ENCODE assay signal across 8 cellular contexts in the genomic region with DNA sequence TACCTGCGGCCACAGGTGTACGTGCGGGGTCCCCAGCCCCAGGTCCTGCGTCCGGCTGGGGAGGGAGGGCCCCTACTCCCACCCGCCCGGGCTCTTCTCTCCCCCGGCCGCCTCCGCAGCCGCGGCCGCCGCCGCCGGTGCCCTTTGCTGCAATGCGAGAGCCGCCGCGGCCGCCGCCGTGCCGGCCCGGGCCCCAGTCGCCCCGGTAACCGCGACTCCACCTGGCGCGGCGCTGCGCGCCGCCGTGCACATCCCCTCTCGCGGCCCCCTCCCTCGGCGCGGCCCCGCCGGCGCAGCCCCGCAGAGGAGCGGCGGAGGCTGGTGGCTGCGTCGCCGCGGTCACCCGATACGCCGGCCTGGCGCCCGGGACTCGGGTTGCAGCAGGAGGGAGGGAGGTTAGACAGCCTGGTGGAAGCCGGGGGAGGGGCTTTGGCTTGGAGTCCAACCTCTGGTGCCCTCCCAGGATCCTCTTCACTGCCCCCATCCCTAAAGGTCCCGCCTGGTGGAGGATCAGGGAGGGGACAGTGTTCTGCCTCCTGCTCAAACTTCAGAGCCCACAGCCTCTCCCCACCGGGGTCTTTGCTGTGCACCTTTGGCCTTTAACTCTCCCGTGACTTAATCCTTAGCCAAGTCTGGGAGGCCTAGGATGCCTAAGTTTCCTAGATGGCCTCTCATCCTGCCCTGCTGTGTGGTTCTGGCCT. TPM values are rescaled to one million over a fixed set of nuclear protein-coding genes. Genes with fewer than 3 reads are reported as not detected.
DNase-seq lines count a peak whose midpoint lies in the region; ATAC-seq and TF ChIP-seq lines count a peak whose summit lies in the region.

No MANE protein-coding gene starts in this region.

- H3K9ac ChIP-seq in HCT116 (ENCODE audit: low read length): peak overlapping the region; percentile 42; the same call in 1 of the 2 replicates

- DNase-seq in BE2C (peak; percentile 60), HCT116 (ENCODE audit: low read depth, low spot score) (no peak), T-helper 17 cell (no peak), iPS-NIHi7 (ENCODE audit: extremely low spot score) (peak; percentile 75), testis (peak; percentile 26), NOMO-1 treated with DMSO at 0.1 percent for 48 hours (lab: John Stamatoyannopoulos, UW; ENCODE audit: unreplicated experiment) (no peak)
- no peak for DNase-seq in activated effector memory CD4-positive, alpha-beta T cell treated with anti-CD3 and anti-CD28 coated beads, Interleukin-2, amount 50 U/mL, for 16 hours

- peak overlapping the region; percentile 78 for H3K4me2 ChIP-seq in HCT116 (ENCODE audit: low read length)

- TF ChIP-seq RAD21 in HCT116 (IDR thresholded peaks at IDR 0.05; ENCODE audit: low read depth): no peak

- TF ChIP-seq POLR2A in HCT116 (IDR thresholded peaks at IDR 0.05; ENCODE audit: borderline replicate concordance, extremely low read depth, insufficient read depth, insufficient read length) (peak; percentile 40), testis (IDR thresholded peaks at IDR 0.05) (no peak)

- H3K9me3 ChIP-seq in BE2C: no peaks in the 10 kb centered on the region
- H3K9me3 ChIP-seq in HCT116 (ENCODE audit: control insufficient read depth in 1 of 2, insufficient read depth in 1 of 2, low read depth in 1 of 2, low read length in 2 of 2): no peaks in the 10 kb centered on the region
- H3K9me3 ChIP-seq in T-helper 17 cell (ENCODE audit: control insufficient read depth, low read length, poor library complexity, severe bottlenecking): no peaks in the 10 kb centered on the region
- no peaks in the 10 kb centered on the region for H3K9me3 ChIP-seq in testis

- POLR2A ChIA-PET in HCT116 (lab: Charles Lee): no interaction called here

- peaks cover 4% of the 10 kb centered on the region; the same call in 1 of the 2 replicates for H3K27me3 ChIP-seq in BE2C
- no peaks in the 10 kb centered on the region for H3K27me3 ChIP-seq in HCT116 (ENCODE audit: insufficient read depth, low read length)
- no peaks in the 10 kb centered on the region for H3K27me3 ChIP-seq in testis

- H3K4me3 Mint-ChIP-seq in T-helper 17 cell: peak overlapping the region; percentile 75

- H3K27ac Mint-ChIP-seq in T-helper 17 cell: no peak overlapping the region

- ATAC-seq in HCT116 (peak; percentile 85), T-helper 17 cell (peak; percentile 57), GM18858 (IDR thresholded peaks at IDR 0.05; ENCODE audit: unreplicated experiment) (no peak)

- peaks cover 24% of the 10 kb centered on the region for H3K4me1 Mint-ChIP-seq in T-helper 17 cell

- H3K9me2 ChIP-seq in HCT116 (ENCODE audit: insufficient read depth): no peaks in the 10 kb centered on the region

- peak overlapping the region; percentile 11; the same call in 1 of the 2 replicates for H3K27ac ChIP-seq in HCT116 (ENCODE audit: low read depth, low read length)
- H3K27ac ChIP-seq in testis: no peak overlapping the region

- H3K27me3 Mint-ChIP-seq in T-helper 17 cell: peaks cover 90% of the 10 kb centered on the region

- RAD21 ChIA-PET in HCT116 (lab: Charles Lee; ENCODE audit: low non-redundant PET in 1 of 2, low total read pairs in 2 of 2, uncharacterized antibody in 2 of 2, unreplicated experiment in 2 of 2): no interaction called here

- H3K36me3 ChIP-seq in BE2C (no peaks in the 10 kb centered on the region), HCT116 (ENCODE audit: control insufficient read depth in 1 of 2, insufficient read depth in 2 of 2, low read length in 2 of 2) (no peaks in the 10 kb centered on the region), testis (ENCODE audit: low read depth, missing control alignments) (no peaks in the 10 kb centered on the region)

- H3K4me3 ChIP-seq in BE2C (ENCODE audit: low read depth, low read length): peak overlapping the region; percentile 45
- H3K4me3 ChIP-seq in HCT116 (replicated peaks in 1 of 2; ENCODE audit: low read depth in 1 of 2, low read length in 2 of 2): peak overlapping the region; percentile 51 to 56
- H3K4me3 ChIP-seq in testis: peak overlapping the region; percentile 33 to 49

- H3K36me3 Mint-ChIP-seq in T-helper 17 cell (ENCODE audit: low read depth): peaks cover 28% of the 10 kb centered on the region

- intact Hi-C loops in HCT116 (cut with micrococcal nuclease) (no loop called here), testis (cut with DNase I; ENCODE audit: low total_unique reads) (no loop called here)

- H4K20me1 ChIP-seq in HCT116 (ENCODE audit: insufficient read depth): no peaks in the 10 kb centered on the region

- peak overlapping the region; percentile 31 for H2AFZ ChIP-seq in HCT116 (ENCODE audit: low read depth, low read length, poor library complexity, severe bottlenecking)

- TF ChIP-seq CTCF in BE2C (IDR thresholded peaks at IDR 0.05; ENCODE audit: low read depth, low read length) (no peak), HCT116 (IDR thresholded peaks at IDR 0.05 in 2 of 3, conservative IDR thresholded peaks at IDR 0.05 in 1 of 3; ENCODE audit: borderline replicate concordance in 1 of 3, insufficient read depth in 1 of 3, low read depth in 2 of 3, low read length in 2 of 3) (no peak), testis (IDR thresholded peaks at IDR 0.05) (no peak)

- no peaks in the 10 kb centered on the region for H3K79me2 ChIP-seq in HCT116 (ENCODE audit: insufficient read depth, low read length)

- CTCF ChIA-PET in HCT116 (lab: Charles Lee): no interaction called here

- BruUV-seq in HCT116 (replicated peaks; lab: Mats Ljungman, UMichigan): no TSS peak

- 2 to 11% methylated on average over 7 to 57 of the region's 61 CpGs for WGBS in testis, 2 donors

- peaks cover 21% of the 10 kb centered on the region for H3K4me1 ChIP-seq in BE2C
- peaks cover 13 to 30% of the 10 kb centered on the region in 2 experiments for H3K4me1 ChIP-seq in HCT116 (ENCODE audit: control insufficient read depth in 1 of 2, insufficient read depth in 2 of 2, low read length in 2 of 2)
- peaks cover 7% of the 10 kb centered on the region for H3K4me1 ChIP-seq in testis

TF ChIP-seq in HCT116, 20 proteins besides CTCF, POLR2A, EP300 and RAD21:
- TF ChIP-seq ZFX (IDR thresholded peaks at IDR 0.05) (0 out of 2 replicates have a peak, but pooled peaks have one; percentile 19), POLR2AphosphoS5 (IDR thresholded peaks at IDR 0.05; ENCODE audit: low read depth, low read length) (peak; percentile 44; the same call in 1 of the 2 replicates), TCF7L2 (IDR thresholded peaks at IDR 0.05; ENCODE audit: borderline replicate concordance, extremely low read depth, insufficient read depth, insufficient read length) (peak; percentile 9), YY1 (IDR thresholded peaks at IDR 0.05; ENCODE audit: extremely low read depth, insufficient replicate concordance, low read depth, low read length) (no peak)
- TF ChIP-seq, protein P1, sequence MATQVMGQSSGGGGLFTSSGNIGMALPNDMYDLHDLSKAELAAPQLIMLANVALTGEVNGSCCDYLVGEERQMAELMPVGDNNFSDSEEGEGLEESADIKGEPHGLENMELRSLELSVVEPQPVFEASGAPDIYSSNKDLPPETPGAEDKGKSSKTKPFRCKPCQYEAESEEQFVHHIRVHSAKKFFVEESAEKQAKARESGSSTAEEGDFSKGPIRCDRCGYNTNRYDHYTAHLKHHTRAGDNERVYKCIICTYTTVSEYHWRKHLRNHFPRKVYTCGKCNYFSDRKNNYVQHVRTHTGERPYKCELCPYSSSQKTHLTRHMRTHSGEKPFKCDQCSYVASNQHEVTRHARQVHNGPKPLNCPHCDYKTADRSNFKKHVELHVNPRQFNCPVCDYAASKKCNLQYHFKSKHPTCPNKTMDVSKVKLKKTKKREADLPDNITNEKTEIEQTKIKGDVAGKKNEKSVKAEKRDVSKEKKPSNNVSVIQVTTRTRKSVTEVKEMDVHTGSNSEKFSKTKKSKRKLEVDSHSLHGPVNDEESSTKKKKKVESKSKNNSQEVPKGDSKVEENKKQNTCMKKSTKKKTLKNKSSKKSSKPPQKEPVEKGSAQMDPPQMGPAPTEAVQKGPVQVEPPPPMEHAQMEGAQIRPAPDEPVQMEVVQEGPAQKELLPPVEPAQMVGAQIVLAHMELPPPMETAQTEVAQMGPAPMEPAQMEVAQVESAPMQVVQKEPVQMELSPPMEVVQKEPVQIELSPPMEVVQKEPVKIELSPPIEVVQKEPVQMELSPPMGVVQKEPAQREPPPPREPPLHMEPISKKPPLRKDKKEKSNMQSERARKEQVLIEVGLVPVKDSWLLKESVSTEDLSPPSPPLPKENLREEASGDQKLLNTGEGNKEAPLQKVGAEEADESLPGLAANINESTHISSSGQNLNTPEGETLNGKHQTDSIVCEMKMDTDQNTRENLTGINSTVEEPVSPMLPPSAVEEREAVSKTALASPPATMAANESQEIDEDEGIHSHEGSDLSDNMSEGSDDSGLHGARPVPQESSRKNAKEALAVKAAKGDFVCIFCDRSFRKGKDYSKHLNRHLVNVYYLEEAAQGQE (IDR thresholded peaks at IDR 0.05; ENCODE audit: low read depth): no peak

RNA-seq across cellular contexts. Expression of a gene that starts 32.9 kb away (rescaled TPM):
- 58.7 TPM for polyA plus RNA-seq in BE2C (2012; ENCODE audit: insufficient read depth, insufficient read length, low read depth)
- total RNA-seq in HCT116 (2021; ENCODE audit: unreplicated experiment) (10.5 TPM), T-helper 17 cell (under 1 TPM; 0.26 to 0.52 TPM), testis (1 to 10 TPM; 6.2 to 8.9 TPM)
- polyA plus RNA-seq in HCT116 (2012): 5.3 and 6.6 TPM in 2 replicates
- polyA plus RNA-seq in testis (ENCODE audit: insufficient read depth, low read depth, low replicate concordance): 3.2 TPM

Comparison
In these comparisons a context has a peak if more than half of its experiments do, and no peak if none do; other contexts are left out.
1. DNase-seq: peak in BE2C (single experiment), iPS-NIHi7 (single experiment) and testis (single experiment); none in HCT116 (single experiment), T-helper 17 cell (0 of 3), activated effector memory CD4-positive, alpha-beta T cell treated with anti-CD3 and anti-CD28 coated beads, Interleukin-2, amount 50 U/mL, for 16 hours (single experiment) and NOMO-1 treated with DMSO at 0.1 percent for 48 hours (single experiment).
2. Peak in every context shown above with its lines, with median percentiles within 50 percentile points of each other: H3K4me3 ChIP-seq.